In the genomic region with DNA sequence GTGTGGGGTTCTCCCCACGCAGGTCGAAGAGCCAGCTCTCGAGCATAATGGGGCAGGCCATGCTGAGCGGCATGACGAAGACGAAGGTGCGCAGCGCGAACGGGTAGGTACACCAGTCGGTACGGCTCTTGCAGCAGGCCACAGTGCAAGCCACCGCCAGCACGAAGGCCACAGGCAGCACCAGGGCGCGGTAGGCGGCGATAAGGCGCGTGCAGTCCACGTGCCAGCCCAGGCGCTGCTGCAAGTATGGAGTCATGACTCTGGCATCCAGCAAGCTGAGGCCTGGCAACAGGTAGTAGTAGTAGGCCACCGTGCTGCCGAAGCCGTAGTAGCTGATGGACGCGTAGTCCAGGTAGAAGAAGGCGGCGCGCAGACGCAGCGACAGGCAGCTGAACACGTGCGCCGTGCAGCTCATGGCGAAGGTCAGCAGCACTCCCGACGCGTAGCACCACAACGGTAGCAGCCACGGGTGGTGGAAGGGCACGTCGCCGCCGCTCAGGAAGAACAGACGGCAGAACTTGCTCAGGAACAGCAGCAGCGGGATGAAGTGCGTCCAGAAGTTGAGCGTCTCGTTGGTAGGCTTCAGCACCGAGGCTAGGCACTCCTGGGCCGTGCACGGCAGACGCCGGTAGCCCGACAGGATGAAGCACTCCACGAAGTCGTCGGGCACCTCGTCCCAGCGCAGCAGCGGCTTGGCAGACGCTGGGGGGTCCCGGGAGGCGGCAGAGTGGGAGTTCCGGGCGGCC, we compare ENCODE assay signal across 11 cellular contexts. TPM values are rescaled to one million over a fixed set of nuclear protein-coding genes. Genes with fewer than 3 reads are reported as not detected.
A peak's percentile ranks its signal among the peaks of the same experiment; 100 is the strongest.
DNase-seq lines count a peak whose midpoint lies in the region; ATAC-seq and TF ChIP-seq lines count a peak whose summit lies in the region.
"Had no signal": no experiment of that assay in that cellular context is flagged by ENCODE, and none has a peak within 500 bp of the region (broad histone marks: within the 10 kb centered on the region; RNA-seq: fewer than 3 reads in every experiment).

No MANE protein-coding gene starts in this region.

- no peak for TF ChIP-seq POLR2A in suprapubic skin (IDR thresholded peaks at IDR 0.05)

- peaks cover 41% of the 10 kb centered on the region for H3K27me3 ChIP-seq in iPS-18a (ENCODE audit: control insufficient read depth, insufficient read depth, low read length)
- peaks cover 55% of the 10 kb centered on the region for H3K27me3 ChIP-seq in suprapubic skin

- peaks cover 75% of the 10 kb centered on the region for H3K27me3 Mint-ChIP-seq in T-helper 1 cell treated with Interleukin-12 subunit alpha and Interleukin-12 subunit beta and Interleukin-4 antibody, amounts not matched to agents 30 μg/mL and 1 μg/mL, for 36 hours (ENCODE audit: low read depth)
- peaks cover 68% of the 10 kb centered on the region for H3K27me3 Mint-ChIP-seq in activated T-helper 1 cell treated with anti-CD3 and anti-CD28 coated beads, Interleukin-12 subunit alpha, Interleukin-12 subunit beta, Interleukin-2, Interleukin-4 antibody, amounts not matched to agents 30 ng/mL and 10 ng/mL and 1 ng/mL, durations not matched to agents 14 hours and 24 hours and 36 hours (ENCODE audit: insufficient read depth)

- peak overlapping the region; percentile 60 for H3K4me3 ChIP-seq in iPS-18a (ENCODE audit: low read length)
- H3K4me3 ChIP-seq in suprapubic skin, result peak overlapping the region; percentile 66

- no peaks in the 10 kb centered on the region for H3K4me1 ChIP-seq in iPS-18a (ENCODE audit: control insufficient read depth, low read depth, low read length)
- peaks cover 17% of the 10 kb centered on the region for H3K4me1 ChIP-seq in suprapubic skin

- intact Hi-C loops in activated T-helper 1 cell treated with anti-CD3 and anti-CD28 coated beads, Interleukin-12 subunit alpha, Interleukin-12 subunit beta, Interleukin-2, Interleukin-4 antibody, amounts not matched to agents 30 ng/mL and 10 ng/mL and 1 ng/mL, durations not matched to agents 14 hours and 24 hours and 36 hours (cut with micrococcal nuclease), result no loop called here

- no peak for TF ChIP-seq CTCF in suprapubic skin (IDR thresholded peaks at IDR 0.05)

- H3K27ac ChIP-seq in iPS-18a (ENCODE audit: low read length), result no peak overlapping the region
- H3K27ac ChIP-seq in suprapubic skin, result no peak overlapping the region

- whole genome bisulfite sequencing in suprapubic skin, result 91% methylated on average over 39 of the region's 67 CpGs

- no peak overlapping the region for H3K9ac ChIP-seq in iPS-18a (ENCODE audit: low read length)

- no peak for DNase-seq in T-helper 1 cell
- DNase-seq in activated T-helper 1 cell treated with anti-CD3 and anti-CD28 coated beads, Interleukin-12 subunit alpha, Interleukin-12 subunit beta, Interleukin-2, Interleukin-4 antibody, amounts not matched to agents 30 ng/mL and 10 ng/mL and 1 ng/mL, durations not matched to agents 14 hours and 24 hours and 36 hours (ENCODE audit: low spot score), result no peak
- DNase-seq in suprapubic skin (ENCODE audit: low spot score in 2 of 2), result no peak
- no peak for DNase-seq in superior temporal gyrus (ENCODE audit: extremely low spot score)
- DNase-seq: NCI-H2107 had no signal

- H3K27ac Mint-ChIP-seq in T-helper 1 cell treated with Interleukin-12 subunit alpha and Interleukin-12 subunit beta and Interleukin-4 antibody, amounts not matched to agents 30 μg/mL and 1 μg/mL, for 36 hours, result no peak overlapping the region
- peak overlapping the region; percentile 50 for H3K27ac Mint-ChIP-seq in activated T-helper 1 cell treated with anti-CD3 and anti-CD28 coated beads, Interleukin-12 subunit alpha, Interleukin-12 subunit beta, Interleukin-2, Interleukin-4 antibody, amounts not matched to agents 30 ng/mL and 10 ng/mL and 1 ng/mL, durations not matched to agents 14 hours and 24 hours and 36 hours

- no peaks in the 10 kb centered on the region for H3K36me3 Mint-ChIP-seq in T-helper 1 cell treated with Interleukin-12 subunit alpha and Interleukin-12 subunit beta and Interleukin-4 antibody, amounts not matched to agents 30 μg/mL and 1 μg/mL, for 36 hours (ENCODE audit: low read depth)
- H3K36me3 Mint-ChIP-seq in activated T-helper 1 cell treated with anti-CD3 and anti-CD28 coated beads, Interleukin-12 subunit alpha, Interleukin-12 subunit beta, Interleukin-2, Interleukin-4 antibody, amounts not matched to agents 30 ng/mL and 10 ng/mL and 1 ng/mL, durations not matched to agents 14 hours and 24 hours and 36 hours (ENCODE audit: low read depth), result no peaks in the 10 kb centered on the region

- TF ChIP-seq EP300 in suprapubic skin (IDR thresholded peaks at IDR 0.05), result no peak

- no peaks in the 10 kb centered on the region for H3K36me3 ChIP-seq in iPS-18a (ENCODE audit: control insufficient read depth, low read depth, low read length)
- no peaks in the 10 kb centered on the region for H3K36me3 ChIP-seq in suprapubic skin

- H3K9me3 ChIP-seq in iPS-18a (ENCODE audit: control insufficient read depth, low read depth, low read length) (no peaks in the 10 kb centered on the region), suprapubic skin (no peaks in the 10 kb centered on the region)

- H3K9me3 Mint-ChIP-seq in T-helper 1 cell treated with Interleukin-12 subunit alpha and Interleukin-12 subunit beta and Interleukin-4 antibody, amounts not matched to agents 30 μg/mL and 1 μg/mL, for 36 hours, result no peaks in the 10 kb centered on the region
- no peaks in the 10 kb centered on the region for H3K9me3 Mint-ChIP-seq in activated T-helper 1 cell treated with anti-CD3 and anti-CD28 coated beads, Interleukin-12 subunit alpha, Interleukin-12 subunit beta, Interleukin-2, Interleukin-4 antibody, amounts not matched to agents 30 ng/mL and 10 ng/mL and 1 ng/mL, durations not matched to agents 14 hours and 24 hours and 36 hours

- peaks cover 13% of the 10 kb centered on the region for H3K4me1 Mint-ChIP-seq in T-helper 1 cell treated with Interleukin-12 subunit alpha and Interleukin-12 subunit beta and Interleukin-4 antibody, amounts not matched to agents 30 μg/mL and 1 μg/mL, for 36 hours (ENCODE audit: low read depth)
- H3K4me1 Mint-ChIP-seq in activated T-helper 1 cell treated with anti-CD3 and anti-CD28 coated beads, Interleukin-12 subunit alpha, Interleukin-12 subunit beta, Interleukin-2, Interleukin-4 antibody, amounts not matched to agents 30 ng/mL and 10 ng/mL and 1 ng/mL, durations not matched to agents 14 hours and 24 hours and 36 hours (ENCODE audit: low read depth), result peaks cover 5% of the 10 kb centered on the region

- ATAC-seq in HG03139 (IDR thresholded peaks at IDR 0.05; ENCODE audit: unreplicated experiment) (no peak), HG02938 (IDR thresholded peaks at IDR 0.05; ENCODE audit: unreplicated experiment) (no peak)

- peak overlapping the region; percentile 79 for H3K4me3 Mint-ChIP-seq in T-helper 1 cell treated with Interleukin-12 subunit alpha and Interleukin-12 subunit beta and Interleukin-4 antibody, amounts not matched to agents 30 μg/mL and 1 μg/mL, for 36 hours
- H3K4me3 Mint-ChIP-seq in activated T-helper 1 cell treated with anti-CD3 and anti-CD28 coated beads, Interleukin-12 subunit alpha, Interleukin-12 subunit beta, Interleukin-2, Interleukin-4 antibody, amounts not matched to agents 30 ng/mL and 10 ng/mL and 1 ng/mL, durations not matched to agents 14 hours and 24 hours and 36 hours, result peak overlapping the region; percentile 79

RNA-seq across cellular contexts. Expression of a gene that starts 0.8 kb away (rescaled TPM):
- total RNA-seq in activated T-helper 1 cell treated with anti-CD3 and anti-CD28 coated beads, Interleukin-12 subunit alpha, Interleukin-12 subunit beta, Interleukin-2, Interleukin-4 antibody, amounts not matched to agents 30 ng/mL and 10 ng/mL and 1 ng/mL, durations not matched to agents 14 hours and 24 hours and 36 hours, result not detected in 2 replicates
- total RNA-seq in suprapubic skin, result not detected
- total RNA-seq: myocyte, ureter had no signal

RNA-seq across cellular contexts. Expression of a gene that starts 38.7 kb away (rescaled TPM):
- 186 and 205 TPM in 2 replicates for total RNA-seq in activated T-helper 1 cell treated with anti-CD3 and anti-CD28 coated beads, Interleukin-12 subunit alpha, Interleukin-12 subunit beta, Interleukin-2, Interleukin-4 antibody, amounts not matched to agents 30 ng/mL and 10 ng/mL and 1 ng/mL, durations not matched to agents 14 hours and 24 hours and 36 hours
- 100 to 1,000 TPM in 1 of 4 donors, 10 to 100 TPM in 3; 51.4 to 175 (median 62.1) TPM for total RNA-seq in suprapubic skin
